In the genomic region with DNA sequence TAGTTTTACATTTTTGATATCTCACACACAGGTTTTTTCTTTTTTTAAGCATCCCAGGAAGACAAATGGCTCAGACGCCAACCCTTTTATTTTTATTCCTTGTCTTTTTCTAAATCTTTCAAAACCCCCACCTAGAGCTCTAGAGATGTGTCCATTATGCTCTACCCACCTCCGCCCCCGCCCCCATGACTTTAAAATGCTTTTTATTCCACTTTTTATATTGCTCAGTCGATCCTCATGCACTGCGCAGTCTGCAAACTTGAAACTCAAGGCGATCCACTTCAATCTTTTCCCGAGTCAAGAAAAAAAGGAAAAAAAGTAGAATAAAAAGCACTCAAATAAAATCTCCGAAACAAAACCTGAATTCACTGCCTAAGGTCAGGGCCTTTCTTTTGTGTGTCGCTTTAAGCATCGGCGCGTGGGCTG, we compare ENCODE assay signal across 8 cellular contexts. TPM values are rescaled to one million over a fixed set of nuclear protein-coding genes. Genes with fewer than 3 reads are reported as not detected.
DNase-seq lines count a peak whose midpoint lies in the region; ATAC-seq and TF ChIP-seq lines count a peak whose summit lies in the region.

No MANE protein-coding gene starts in this region.

- POLR2A ChIA-PET in A673 (lab: Charles Lee; ENCODE audit: low non-redundant PET) (no interaction called here), HEK293 (lab: Yijun Ruan, JAX) (interaction anchor here (0.6 to 2.1 kb wide), 7 partner anchors 13 to 67 kb away, joined by 3 to 49 read pairs (median 3); a partner anchor contains a TSS)

- no peaks in the 10 kb centered on the region for H3K27me3 ChIP-seq in A673 (replicated peaks; ENCODE audit: insufficient read depth, low read depth, low read length, poor library complexity)
- no peaks in the 10 kb centered on the region for H3K27me3 ChIP-seq in kidney epithelial cell (ENCODE audit: control insufficient read depth, insufficient read depth, low read length)
- no peaks in the 10 kb centered on the region for H3K27me3 ChIP-seq in tibial artery

- H3K27me3 Mint-ChIP-seq in activated naive CD8-positive, alpha-beta T cell treated with anti-CD3 and anti-CD28 coated beads, Interleukin-2, amount 50 U/mL, for 24 hours, result no peaks in the 10 kb centered on the region

- H3K4me1 ChIP-seq in A673 (ENCODE audit: insufficient read depth, low read length, poor library complexity, severe bottlenecking) (peaks cover 8% of the 10 kb centered on the region), HEK293 (ENCODE audit: control insufficient read depth, insufficient read depth, low read length) (peaks cover 16% of the 10 kb centered on the region), tibial artery (peaks cover 0 to 60% (median 35%) of the 10 kb centered on the region in 4 donors)

- H3K4me1 Mint-ChIP-seq in activated naive CD8-positive, alpha-beta T cell treated with anti-CD3 and anti-CD28 coated beads, Interleukin-2, amount 50 U/mL, for 24 hours, result peaks cover 50% of the 10 kb centered on the region

- BruUV-seq in A673 (replicated peaks; lab: Mats Ljungman, UMichigan), result TSS peak; percentile 95

- peak overlapping the region; percentile 84 for H3K4me3 ChIP-seq in A673 (ENCODE audit: low read depth, low read length, poor library complexity, severe bottlenecking)
- H3K4me3 ChIP-seq in HEK293 (ENCODE audit: low read depth, low read length), result peak overlapping the region; percentile 43
- peak overlapping the region; percentile 82 for H3K4me3 ChIP-seq in kidney epithelial cell (ENCODE audit: low read depth, low read length)
- H3K4me3 ChIP-seq in tibial artery, result peak overlapping the region; percentile 67 to 76

- no peaks in the 10 kb centered on the region for H3K36me3 Mint-ChIP-seq in activated naive CD8-positive, alpha-beta T cell treated with anti-CD3 and anti-CD28 coated beads, Interleukin-2, amount 50 U/mL, for 24 hours (ENCODE audit: low read depth)

- H3K36me3 ChIP-seq in A673 (ENCODE audit: insufficient read depth, low read length, poor library complexity, severe bottlenecking) (no peaks in the 10 kb centered on the region), HEK293 (ENCODE audit: control insufficient read depth in 2 of 2, insufficient read depth in 1 of 2, low read length in 2 of 2) (no peaks in the 10 kb centered on the region), kidney epithelial cell (ENCODE audit: control insufficient read depth, insufficient read depth, low read length) (no peaks in the 10 kb centered on the region), tibial artery (no peaks in the 10 kb centered on the region)

- no peak for TF ChIP-seq CTCF in A673 (conservative IDR thresholded peaks at IDR 0.05; ENCODE audit: low read depth, low read length)
- no peak for TF ChIP-seq CTCF in HEK293 (tag by site-specific recombination; IDR thresholded peaks at IDR 0.05)
- TF ChIP-seq CTCF in kidney epithelial cell (IDR thresholded peaks at IDR 0.05; ENCODE audit: insufficient read depth, low read length, poor library complexity, severe bottlenecking), result no peak
- no peak for TF ChIP-seq CTCF in tibial artery (IDR thresholded peaks at IDR 0.05)

- intact Hi-C loops in A673 (cut with micrococcal nuclease; ENCODE audit: unreplicated experiment), result loop anchor here (2.0 kb wide), 1 partner anchor 44 kb away; a partner anchor contains a TSS
- intact Hi-C loops in tibial artery (cut with DNase I; ENCODE audit: low total_unique reads), result no loop called here

- no peaks in the 10 kb centered on the region for H3K9me3 ChIP-seq in A673 (ENCODE audit: low read depth, low read length, poor library complexity, severe bottlenecking)
- H3K9me3 ChIP-seq in HEK293 (ENCODE audit: control insufficient read depth, insufficient read depth, low read depth, low read length), result no peaks in the 10 kb centered on the region
- no peaks in the 10 kb centered on the region for H3K9me3 ChIP-seq in tibial artery

- DNase-seq in A673 (ENCODE audit: low spot score), result no peak
- DNase-seq in activated naive CD8-positive, alpha-beta T cell treated with anti-CD3 and anti-CD28 coated beads, Interleukin-2, amount 50 U/mL, for 24 hours, result peak; percentile 32
- no peak for DNase-seq in kidney epithelial cell (ENCODE audit: low read depth)
- DNase-seq in tibial artery, result no peak
- no peak for DNase-seq in MV-4-11 (lab: John Stamatoyannopoulos, UW)
- no peak for DNase-seq in NCI-H2107 (lab: John Stamatoyannopoulos, UW)
- DNase-seq in NCI-H1105 treated with DMSO at 0.1 percent for 48 hours (lab: John Stamatoyannopoulos, UW), result no peak

- H3K9me3 Mint-ChIP-seq in activated naive CD8-positive, alpha-beta T cell treated with anti-CD3 and anti-CD28 coated beads, Interleukin-2, amount 50 U/mL, for 24 hours, result no peaks in the 10 kb centered on the region

- CTCF ChIA-PET in A673 (lab: Charles Lee) (no interaction called here), HEK293 (lab: Yijun Ruan, JAX) (interaction anchor here (0.7 to 1.0 kb wide), 4 partner anchors 22 to 1112 kb away, joined by 3 to 4 read pairs (median 3); a partner anchor contains a TSS)

- H3K27ac ChIP-seq in A673 (ENCODE audit: low read depth, low read length, poor library complexity, severe bottlenecking) (peak overlapping the region; percentile 93), HEK293 (ENCODE audit: extremely low read depth, low read depth, low read length) (peak overlapping the region; percentile 92), tibial artery (peak overlapping the region; percentile 95 to 97)

- peak; percentile 3 for ATAC-seq in activated naive CD8-positive, alpha-beta T cell treated with anti-CD3 and anti-CD28 coated beads, Interleukin-2, amount 50 U/mL, for 24 hours

- H3K4me3 Mint-ChIP-seq in activated naive CD8-positive, alpha-beta T cell treated with anti-CD3 and anti-CD28 coated beads, Interleukin-2, amount 50 U/mL, for 24 hours, result peak overlapping the region; percentile 94

- H3K27ac Mint-ChIP-seq in activated naive CD8-positive, alpha-beta T cell treated with anti-CD3 and anti-CD28 coated beads, Interleukin-2, amount 50 U/mL, for 24 hours, result peak overlapping the region; percentile 94

TF ChIP-seq in HEK293, 187 proteins besides CTCF, POLR2A, EP300 and RAD21:
- TF ChIP-seq, protein P1, sequence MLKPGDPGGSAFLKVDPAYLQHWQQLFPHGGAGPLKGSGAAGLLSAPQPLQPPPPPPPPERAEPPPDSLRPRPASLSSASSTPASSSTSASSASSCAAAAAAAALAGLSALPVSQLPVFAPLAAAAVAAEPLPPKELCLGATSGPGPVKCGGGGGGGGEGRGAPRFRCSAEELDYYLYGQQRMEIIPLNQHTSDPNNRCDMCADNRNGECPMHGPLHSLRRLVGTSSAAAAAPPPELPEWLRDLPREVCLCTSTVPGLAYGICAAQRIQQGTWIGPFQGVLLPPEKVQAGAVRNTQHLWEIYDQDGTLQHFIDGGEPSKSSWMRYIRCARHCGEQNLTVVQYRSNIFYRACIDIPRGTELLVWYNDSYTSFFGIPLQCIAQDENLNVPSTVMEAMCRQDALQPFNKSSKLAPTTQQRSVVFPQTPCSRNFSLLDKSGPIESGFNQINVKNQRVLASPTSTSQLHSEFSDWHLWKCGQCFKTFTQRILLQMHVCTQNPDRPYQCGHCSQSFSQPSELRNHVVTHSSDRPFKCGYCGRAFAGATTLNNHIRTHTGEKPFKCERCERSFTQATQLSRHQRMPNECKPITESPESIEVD (tag by site-specific recombination; IDR thresholded peaks at IDR 0.05), result peak; percentile 94
- no peak for TF ChIP-seq ZNF555 (tag by site-specific recombination; conservative IDR thresholded peaks at IDR 0.05)
- no peak for TF ChIP-seq KLF9 (tag by site-specific recombination; IDR thresholded peaks at IDR 0.05; ENCODE audit: low read depth)
- 0 out of 2 replicates have a peak, but pooled peaks have one; percentile 19 for TF ChIP-seq PRDM1 (tag by site-specific recombination; IDR thresholded peaks at IDR 0.05)
- peak; percentile 7; the same call in 1 of the 2 replicates for TF ChIP-seq ZFP69B (tag by site-specific recombination; IDR thresholded peaks at IDR 0.05)

RNA-seq across cellular contexts. Expression of a gene that starts 0.4 kb away (rescaled TPM):
- 49.9 and 50.3 TPM in 2 replicates for total RNA-seq in A673 (2021)
- total RNA-seq in kidney epithelial cell, result 55.5 and 61.1 TPM in 2 replicates

RNA-seq across cellular contexts. Expression of a gene that starts 44.6 kb away (rescaled TPM):
- total RNA-seq in A673 (2021) (57.6 and 64.8 TPM in 2 replicates), kidney epithelial cell (7.1 and 11.2 TPM in 2 replicates)

RNA-seq across cellular contexts. Expression of a gene that starts 45.2 kb away (rescaled TPM):
- total RNA-seq in A673 (2021), result 53.2 and 67.2 TPM in 2 replicates
- total RNA-seq in kidney epithelial cell, result 3.8 and 5.4 TPM in 2 replicates
